In genomic region chr15:84716036-84716732, GRCh38 we compare ENCODE assay signal across 1 cellular context.
TF ChIP-seq lines count a peak whose summit lies in the region.

Gene SEC11A, minus strand, starts transcription at chr15:84716139. Its CDS starts 64 bp downstream, at chr15:84716075.

TF ChIP-seq in HepG2, 621 proteins besides CTCF, POLR2A, EP300 and RAD21 (continued from another document and continues in another):
- TF ChIP-seq, protein P1, sequence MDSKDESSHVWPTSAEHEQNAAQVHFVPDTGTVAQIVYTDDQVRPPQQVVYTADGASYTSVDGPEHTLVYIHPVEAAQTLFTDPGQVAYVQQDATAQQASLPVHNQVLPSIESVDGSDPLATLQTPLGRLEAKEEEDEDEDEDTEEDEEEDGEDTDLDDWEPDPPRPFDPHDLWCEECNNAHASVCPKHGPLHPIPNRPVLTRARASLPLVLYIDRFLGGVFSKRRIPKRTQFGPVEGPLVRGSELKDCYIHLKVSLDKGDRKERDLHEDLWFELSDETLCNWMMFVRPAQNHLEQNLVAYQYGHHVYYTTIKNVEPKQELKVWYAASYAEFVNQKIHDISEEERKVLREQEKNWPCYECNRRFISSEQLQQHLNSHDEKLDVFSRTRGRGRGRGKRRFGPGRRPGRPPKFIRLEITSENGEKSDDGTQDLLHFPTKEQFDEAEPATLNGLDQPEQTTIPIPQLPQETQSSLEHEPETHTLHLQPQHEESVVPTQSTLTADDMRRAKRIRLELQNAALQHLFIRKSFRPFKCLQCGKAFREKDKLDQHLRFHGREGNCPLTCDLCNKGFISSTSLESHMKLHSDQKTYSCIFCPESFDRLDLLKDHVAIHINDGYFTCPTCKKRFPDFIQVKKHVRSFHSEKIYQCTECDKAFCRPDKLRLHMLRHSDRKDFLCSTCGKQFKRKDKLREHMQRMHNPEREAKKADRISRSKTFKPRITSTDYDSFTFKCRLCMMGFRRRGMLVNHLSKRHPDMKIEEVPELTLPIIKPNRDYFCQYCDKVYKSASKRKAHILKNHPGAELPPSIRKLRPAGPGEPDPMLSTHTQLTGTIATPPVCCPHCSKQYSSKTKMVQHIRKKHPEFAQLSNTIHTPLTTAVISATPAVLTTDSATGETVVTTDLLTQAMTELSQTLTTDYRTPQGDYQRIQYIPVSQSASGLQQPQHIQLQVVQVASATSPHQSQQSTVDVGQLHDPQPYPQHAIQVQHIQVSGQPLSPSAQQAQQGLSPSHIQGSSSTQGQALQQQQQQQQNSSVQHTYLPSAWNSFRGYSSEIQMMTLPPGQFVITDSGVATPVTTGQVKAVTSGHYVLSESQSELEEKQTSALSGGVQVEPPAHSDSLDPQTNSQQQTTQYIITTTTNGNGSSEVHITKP (CRISPR knock-in tag; IDR thresholded peaks at IDR 0.05; ENCODE audit: low read depth), result no peak; the same call in 1 of the 2 replicates
- TF ChIP-seq FOXK2 (IDR thresholded peaks at IDR 0.05), result peak; percentile 8; the same call in 1 of the 2 replicates
- TF ChIP-seq SOX13 (IDR thresholded peaks at IDR 0.05), result 0 out of 2 replicates have a peak, but pooled peaks have one; percentile 18
- TF ChIP-seq SOX13 (CRISPR knock-in tag; conservative IDR thresholded peaks at IDR 0.05 in 1 of 2, IDR thresholded peaks at IDR 0.05 in 1 of 2), result peak in 1 of 2 experiments; percentile 31; a peak in 2 of 4 replicates
- peak; percentile 90 for TF ChIP-seq SPEN (CRISPR knock-in tag; IDR thresholded peaks at IDR 0.05; ENCODE audit: low read depth)
- TF ChIP-seq RELA (CRISPR knock-in tag; IDR thresholded peaks at IDR 0.05), result 0 out of 2 replicates have a peak, but pooled peaks have one; percentile 64
- 0 out of 4 replicates have a peak, but pooled peaks of 1 of the 2 experiments have one; percentile 7 for TF ChIP-seq REST (IDR thresholded peaks at IDR 0.05; ENCODE audit: borderline replicate concordance in 1 of 2, low read depth in 1 of 2, low read length in 2 of 2)
- TF ChIP-seq, protein P2, sequence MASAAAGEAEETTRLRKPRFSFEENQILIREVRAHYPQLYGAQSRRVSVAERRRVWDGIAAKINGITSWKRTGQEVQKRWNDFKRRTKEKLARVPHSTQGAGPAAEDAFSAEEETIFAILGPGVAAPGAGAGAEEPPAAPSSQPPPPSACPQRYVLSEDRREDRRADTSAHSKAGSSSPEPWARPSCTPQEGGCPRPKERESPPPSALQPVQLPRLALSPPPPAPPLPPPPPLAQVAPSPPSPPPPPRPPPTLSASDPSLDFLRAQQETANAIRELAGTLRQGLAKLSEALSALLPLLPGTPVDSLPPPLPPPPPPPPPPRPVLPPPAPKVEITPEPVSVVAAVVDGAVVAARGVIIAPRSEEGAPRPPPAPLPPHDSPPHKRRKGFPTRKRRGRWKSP (CRISPR knock-in tag; IDR thresholded peaks at IDR 0.05), result peak; percentile 44
- peak; percentile 73; the same call in 1 of the 2 replicates for TF ChIP-seq ZNF724P (CRISPR knock-in tag; IDR thresholded peaks at IDR 0.05; ENCODE audit: borderline replicate concordance)
- TF ChIP-seq, protein P3, sequence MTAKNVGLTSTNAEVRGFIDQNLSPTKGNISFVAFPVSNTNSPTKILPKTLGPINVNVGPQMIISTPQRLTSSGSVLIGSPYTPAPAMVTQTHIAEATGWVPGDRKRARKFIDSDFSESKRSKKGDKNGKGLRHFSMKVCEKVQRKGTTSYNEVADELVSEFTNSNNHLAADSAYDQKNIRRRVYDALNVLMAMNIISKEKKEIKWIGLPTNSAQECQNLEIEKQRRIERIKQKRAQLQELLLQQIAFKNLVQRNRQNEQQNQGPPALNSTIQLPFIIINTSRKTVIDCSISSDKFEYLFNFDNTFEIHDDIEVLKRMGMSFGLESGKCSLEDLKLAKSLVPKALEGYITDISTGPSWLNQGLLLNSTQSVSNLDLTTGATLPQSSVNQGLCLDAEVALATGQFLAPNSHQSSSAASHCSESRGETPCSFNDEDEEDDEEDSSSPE (CRISPR knock-in tag; IDR thresholded peaks at IDR 0.05), result peak; percentile 79; the same call in 1 of the 2 replicates
- peak; percentile 56 for TF ChIP-seq TEAD3 (CRISPR knock-in tag; optimal IDR thresholded peaks at IDR 0.05; ENCODE audit: borderline replicate concordance)
- TF ChIP-seq, protein P4, sequence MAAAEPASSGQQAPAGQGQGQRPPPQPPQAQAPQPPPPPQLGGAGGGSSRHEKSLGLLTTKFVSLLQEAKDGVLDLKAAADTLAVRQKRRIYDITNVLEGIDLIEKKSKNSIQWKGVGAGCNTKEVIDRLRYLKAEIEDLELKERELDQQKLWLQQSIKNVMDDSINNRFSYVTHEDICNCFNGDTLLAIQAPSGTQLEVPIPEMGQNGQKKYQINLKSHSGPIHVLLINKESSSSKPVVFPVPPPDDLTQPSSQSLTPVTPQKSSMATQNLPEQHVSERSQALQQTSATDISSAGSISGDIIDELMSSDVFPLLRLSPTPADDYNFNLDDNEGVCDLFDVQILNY (CRISPR knock-in tag; conservative IDR thresholded peaks at IDR 0.05), result 0 out of 2 replicates have a peak, but pooled peaks have one; percentile 30
- TF ChIP-seq POLR2AphosphoS5 (IDR thresholded peaks at IDR 0.05; ENCODE audit: low read depth, low read length), result peak; percentile 80
- no peak; the same call in 1 of the 2 replicates for TF ChIP-seq ETV6 (CRISPR knock-in tag; conservative IDR thresholded peaks at IDR 0.05)
- peak; percentile 88; the same call in 1 of the 2 replicates for TF ChIP-seq ZBTB42 (CRISPR knock-in tag; IDR thresholded peaks at IDR 0.05)
- 0 out of 2 replicates have a peak, but pooled peaks have one; percentile 35 for TF ChIP-seq ZNF180 (CRISPR knock-in tag; IDR thresholded peaks at IDR 0.05; ENCODE audit: borderline replicate concordance, low read depth)
- no peak for TF ChIP-seq CCAR2 (optimal IDR thresholded peaks at IDR 0.05; ENCODE audit: low read depth, low read length)
- TF ChIP-seq HOXA3 (CRISPR knock-in tag; IDR thresholded peaks at IDR 0.05), result peak; percentile 90
- TF ChIP-seq SIX4 (CRISPR knock-in tag; IDR thresholded peaks at IDR 0.05), result peak; percentile 57; the same call in 1 of the 2 replicates
- TF ChIP-seq TSC22D2 (CRISPR knock-in tag; IDR thresholded peaks at IDR 0.05; ENCODE audit: borderline replicate concordance), result peak; percentile 59; the same call in 1 of the 2 replicates
- peak; percentile 79 for TF ChIP-seq MED1 (CRISPR knock-in tag; IDR thresholded peaks at IDR 0.05)
- peak; percentile 96 for TF ChIP-seq SAP130 (CRISPR knock-in tag; IDR thresholded peaks at IDR 0.05; ENCODE audit: low read depth)
- TF ChIP-seq ATF6 (CRISPR knock-in tag; conservative IDR thresholded peaks at IDR 0.05), result no peak; the same call in 1 of the 2 replicates
- TF ChIP-seq ZNF460 (CRISPR knock-in tag; IDR thresholded peaks at IDR 0.05; ENCODE audit: borderline replicate concordance), result peak; percentile 17; the same call in 1 of the 2 replicates
- no peak for TF ChIP-seq NFIB (CRISPR knock-in tag; IDR thresholded peaks at IDR 0.05; ENCODE audit: borderline replicate concordance)
- 0 out of 2 replicates have a peak, but pooled peaks have one; percentile 62 for TF ChIP-seq SP5 (CRISPR knock-in tag; IDR thresholded peaks at IDR 0.05; ENCODE audit: borderline replicate concordance, low read depth)
- TF ChIP-seq ZNF687 (CRISPR knock-in tag; IDR thresholded peaks at IDR 0.05), result peak; percentile 97
- TF ChIP-seq ZNF274 (CRISPR knock-in tag; IDR thresholded peaks at IDR 0.05), result peak; percentile 79
- peak; percentile 72 for TF ChIP-seq ZSCAN9 (CRISPR knock-in tag; IDR thresholded peaks at IDR 0.05; ENCODE audit: borderline replicate concordance)
- no peak for TF ChIP-seq JUN (CRISPR knock-in tag; IDR thresholded peaks at IDR 0.05)
- TF ChIP-seq NCOA5 (CRISPR knock-in tag; IDR thresholded peaks at IDR 0.05), result 0 out of 2 replicates have a peak, but pooled peaks have one; percentile 25
- TF ChIP-seq, protein P5, sequence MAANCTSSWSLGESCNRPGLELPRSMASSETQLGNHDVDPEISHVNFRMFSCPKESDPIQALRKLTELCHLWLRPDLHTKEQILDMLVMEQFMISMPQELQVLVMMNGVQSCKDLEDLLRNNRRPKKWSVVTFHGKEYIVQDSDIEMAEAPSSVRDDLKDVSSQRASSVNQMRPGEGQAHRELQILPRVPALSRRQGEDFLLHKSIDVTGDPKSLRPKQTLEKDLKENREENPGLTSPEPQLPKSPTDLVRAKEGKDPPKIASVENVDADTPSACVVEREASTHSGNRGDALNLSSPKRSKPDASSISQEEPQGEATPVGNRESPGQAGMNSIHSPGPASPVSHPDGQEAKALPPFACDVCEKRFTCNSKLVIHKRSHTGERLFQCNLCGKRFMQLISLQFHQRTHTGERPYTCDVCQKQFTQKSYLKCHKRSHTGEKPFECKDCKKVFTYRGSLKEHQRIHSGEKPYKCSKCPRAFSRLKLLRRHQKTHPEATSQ (CRISPR knock-in tag; IDR thresholded peaks at IDR 0.05; ENCODE audit: borderline replicate concordance), result peak; percentile 35; the same call in 1 of the 2 replicates
- peak; percentile 80 for TF ChIP-seq BRD4 (CRISPR knock-in tag; IDR thresholded peaks at IDR 0.05)
- TF ChIP-seq DR1 (CRISPR knock-in tag; IDR thresholded peaks at IDR 0.05), result peak; percentile 84
- no peak for TF ChIP-seq ZNF225 (CRISPR knock-in tag; IDR thresholded peaks at IDR 0.05)
- peak; percentile 96 for TF ChIP-seq ZNF598 (CRISPR knock-in tag; IDR thresholded peaks at IDR 0.05; ENCODE audit: borderline replicate concordance)
- peak; percentile 20; the same call in 1 of the 2 replicates for TF ChIP-seq HMG20A (CRISPR knock-in tag; IDR thresholded peaks at IDR 0.05; ENCODE audit: borderline replicate concordance)
- peak; percentile 90 for TF ChIP-seq E2F1 (CRISPR knock-in tag; IDR thresholded peaks at IDR 0.05)
- TF ChIP-seq ZNF563 (CRISPR knock-in tag; IDR thresholded peaks at IDR 0.05), result peak; percentile 82; the same call in 1 of the 2 replicates
- TF ChIP-seq ZNF510 (CRISPR knock-in tag; IDR thresholded peaks at IDR 0.05; ENCODE audit: low read depth), result no peak
- no peak for TF ChIP-seq REXO4 (CRISPR knock-in tag; IDR thresholded peaks at IDR 0.05; ENCODE audit: borderline replicate concordance)
